ENCODE assay signal across 30 cellular contexts in the genomic region with DNA sequence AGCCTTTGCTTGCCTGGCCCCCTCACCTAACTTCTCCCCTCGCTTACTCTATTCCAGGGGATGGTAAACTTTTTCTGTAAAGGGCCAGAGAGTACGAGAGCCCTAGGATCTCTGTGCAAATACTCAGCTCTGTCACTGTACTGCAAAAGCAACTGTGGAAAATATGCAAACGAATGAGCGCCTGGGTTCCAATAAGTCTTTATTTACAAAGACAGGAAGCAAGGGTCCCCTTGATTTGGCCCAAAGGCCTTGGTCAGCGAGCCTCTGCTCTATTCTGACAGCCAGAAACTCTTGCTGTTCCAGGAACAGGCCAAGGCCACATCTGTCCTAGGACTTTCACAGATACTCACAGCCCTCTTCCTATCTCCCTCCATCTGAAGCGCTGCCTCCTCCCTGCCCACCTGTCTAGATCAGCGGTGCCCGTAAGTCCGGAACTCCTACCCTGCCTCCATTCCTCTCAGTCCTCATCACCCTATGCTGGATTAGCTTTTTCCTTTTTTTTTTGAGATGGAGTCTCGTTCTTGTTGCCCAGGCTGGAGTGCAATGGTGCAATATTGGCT. TPM values are rescaled to one million over a fixed set of nuclear protein-coding genes. Genes with fewer than 3 reads are reported as not detected.
DNase-seq lines count a peak whose midpoint lies in the region; ATAC-seq, FAIRE-seq and TF ChIP-seq lines count a peak whose summit lies in the region.
"Had no signal": no experiment of that assay in that cellular context is flagged by ENCODE, and none has a peak within 500 bp of the region (broad histone marks: within the 10 kb centered on the region; RNA-seq: fewer than 3 reads in every experiment).

No MANE protein-coding gene starts in this region.

- no peaks in the 10 kb centered on the region for H3K27me3 ChIP-seq in PC-3 (ENCODE audit: low read length)
- H3K27me3 ChIP-seq: dorsolateral prefrontal cortex, gastrocnemius medialis, hepatocyte, Peyer's patch, right atrium auricular region had no signal

- FAIRE-seq in kidney (lab: Jason Lieb, UNC), result no peak
- FAIRE-seq: D721Med, urothelium cell line had no signal

- H3K4me1 ChIP-seq in PC-3 (ENCODE audit: insufficient read depth, low read length) (peaks cover 28% of the 10 kb centered on the region), kidney (ENCODE audit: control insufficient read depth in 1 of 2, insufficient read depth in 1 of 2, low read depth in 1 of 2, low read length in 2 of 2) (peaks cover 0 to 5% of the 10 kb centered on the region in 2 donors)
- H3K4me1 ChIP-seq: gastrocnemius medialis, Peyer's patch, right atrium auricular region had no signal

- H3K27ac Mint-ChIP-seq in stimulated activated memory B cell treated with anti-CD40 and anti-IgM and Interleukin-4, amounts not matched to agents 10 μg/mL and 1 μg/mL and 100 μg/mL, for 72 hours, result peak overlapping the region; percentile 61
- H3K27ac Mint-ChIP-seq: activated CD4-positive, alpha-beta T cell treated with anti-CD3 and anti-CD28 coated beads, Interleukin-2, amount 10 ng/mL, durations not matched to agents 7 days and 5 days; activated T-cell treated with anti-CD3 and anti-CD28 coated beads, Interleukin-2, amount 50 U/mL, for 72 hours; stimulated activated effector memory CD8-positive, alpha-beta T cell treated with anti-CD3 and anti-CD28 coated beads, Interleukin-12 subunit alpha, Interleukin-12 subunit beta, amount 100 ng/mL, for 72 hours had no signal

- no peaks in the 10 kb centered on the region for H3K27me3 Mint-ChIP-seq in stimulated activated memory B cell treated with anti-CD40 and anti-IgM and Interleukin-4, amounts not matched to agents 10 μg/mL and 1 μg/mL and 100 μg/mL, for 72 hours
- H3K27me3 Mint-ChIP-seq: activated CD4-positive, alpha-beta T cell treated with anti-CD3 and anti-CD28 coated beads, Interleukin-2, amount 10 ng/mL, durations not matched to agents 7 days and 5 days had no signal

- no peaks in the 10 kb centered on the region for H3K9me2 ChIP-seq in PC-3 (replicated peaks; ENCODE audit: low read length)

- H2AFZ ChIP-seq in PC-3 (ENCODE audit: low read length), result no peak overlapping the region
- H2AFZ ChIP-seq: hepatocyte had no signal

- no peaks in the 10 kb centered on the region for H3K36me3 ChIP-seq in PC-3 (ENCODE audit: low read depth, low read length)
- no peaks in the 10 kb centered on the region for H3K36me3 ChIP-seq in kidney (ENCODE audit: control insufficient read depth in 1 of 2, insufficient read depth in 2 of 2, low read length in 2 of 2)
- H3K36me3 ChIP-seq: gastrocnemius medialis, Peyer's patch, right atrium auricular region, WERI-Rb-1 had no signal

- H3F3A ChIP-seq in PC-3 (ENCODE audit: low read length, unreplicated experiment), result peaks cover 3% of the 10 kb centered on the region

- H3K79me2 ChIP-seq in PC-3 (ENCODE audit: low read length), result no peaks in the 10 kb centered on the region
- H3K79me2 ChIP-seq: hepatocyte had no signal

- H3K9me3 ChIP-seq in PC-3 (ENCODE audit: low read length), result no peaks in the 10 kb centered on the region
- H3K9me3 ChIP-seq in kidney (ENCODE audit: control insufficient read depth in 1 of 2, low read length in 2 of 2), result no peaks in the 10 kb centered on the region
- H3K9me3 ChIP-seq: gastrocnemius medialis, Peyer's patch, right atrium auricular region had no signal

- H3K36me3 Mint-ChIP-seq in stimulated activated memory B cell treated with anti-CD40 and anti-IgM and Interleukin-4, amounts not matched to agents 10 μg/mL and 1 μg/mL and 100 μg/mL, for 72 hours, result peaks cover 6% of the 10 kb centered on the region
- H3K36me3 Mint-ChIP-seq: stimulated activated effector memory CD8-positive, alpha-beta T cell treated with anti-CD3 and anti-CD28 coated beads, Interleukin-12 subunit alpha, Interleukin-12 subunit beta, amount 100 ng/mL, for 72 hours had no signal

- DNase-seq in GM20000 (ENCODE audit: low spot score), result peak; percentile 10
- no peak for DNase-seq in PC-3
- no peak for DNase-seq in activated effector memory CD4-positive, alpha-beta T cell treated with anti-CD3 and anti-CD28 coated beads, Interleukin-2, amount 50 U/mL, for 16 hours
- no peak for DNase-seq in kidney
- DNase-seq: activated CD4-positive, alpha-beta T cell treated with anti-CD3 and anti-CD28 coated beads, Interleukin-2, amount 10 ng/mL, durations not matched to agents 7 days and 5 days; activated naive CD4-positive, alpha-beta T cell treated with Interleukin-2 at 50 U/mL for 16 hours; activated T-cell treated with anti-CD3 and anti-CD28 coated beads, Interleukin-2, amount 50 U/mL, for 72 hours; dorsolateral prefrontal cortex; gastrocnemius medialis; left cardiac atrium; mammary epithelial cell; MV-4-11; NCI-H1694; NCI-H2171; NCI-H510A; Peyer's patch; stimulated activated CD4-positive, alpha-beta T cell treated with anti-CD3 and anti-CD28 coated beads, Interleukin-2, amount 100 ng/mL, for 48 hours; SW 1271; WERI-Rb-1 had no signal

- no peak for ATAC-seq in PC-3
- ATAC-seq in stimulated activated memory B cell treated with anti-CD40 and anti-IgM and Interleukin-4, amounts not matched to agents 10 μg/mL and 1 μg/mL and 100 μg/mL, for 72 hours, result peak; percentile 32
- ATAC-seq: activated T-cell treated with anti-CD3 and anti-CD28 coated beads, Interleukin-2, amount 50 U/mL, for 72 hours; gastrocnemius medialis; stimulated activated effector memory CD8-positive, alpha-beta T cell treated with anti-CD3 and anti-CD28 coated beads, Interleukin-12 subunit alpha, Interleukin-12 subunit beta, amount 100 ng/mL, for 72 hours had no signal

- peak overlapping the region; percentile 86 for H3K9ac ChIP-seq in PC-3 (ENCODE audit: low read length)
- no peak overlapping the region for H3K9ac ChIP-seq in kidney (ENCODE audit: low read length in 2 of 2)

- H3K4me3 Mint-ChIP-seq in stimulated activated memory B cell treated with anti-CD40 and anti-IgM and Interleukin-4, amounts not matched to agents 10 μg/mL and 1 μg/mL and 100 μg/mL, for 72 hours, result no peak overlapping the region
- H3K4me3 Mint-ChIP-seq: activated CD4-positive, alpha-beta T cell treated with anti-CD3 and anti-CD28 coated beads, Interleukin-2, amount 10 ng/mL, durations not matched to agents 7 days and 5 days; activated T-cell treated with anti-CD3 and anti-CD28 coated beads, Interleukin-2, amount 50 U/mL, for 72 hours; brain; neural crest cell; stimulated activated effector memory CD8-positive, alpha-beta T cell treated with anti-CD3 and anti-CD28 coated beads, Interleukin-12 subunit alpha, Interleukin-12 subunit beta, amount 100 ng/mL, for 72 hours had no signal

- no TSS peak for BruUV-seq in PC-3 (replicated peaks; lab: Mats Ljungman, UMichigan)

- H3K4me2 ChIP-seq in PC-3 (ENCODE audit: low read length), result no peak overlapping the region
- H3K4me2 ChIP-seq: hepatocyte had no signal

- H4K20me1 ChIP-seq in PC-3 (ENCODE audit: low read length), result no peaks in the 10 kb centered on the region

- H3K9me3 Mint-ChIP-seq in stimulated activated memory B cell treated with anti-CD40 and anti-IgM and Interleukin-4, amounts not matched to agents 10 μg/mL and 1 μg/mL and 100 μg/mL, for 72 hours, result no peaks in the 10 kb centered on the region
- H3K9me3 Mint-ChIP-seq: activated CD4-positive, alpha-beta T cell treated with anti-CD3 and anti-CD28 coated beads, Interleukin-2, amount 10 ng/mL, durations not matched to agents 7 days and 5 days; activated T-cell treated with anti-CD3 and anti-CD28 coated beads, Interleukin-2, amount 50 U/mL, for 72 hours; brain; neural crest cell; stimulated activated effector memory CD8-positive, alpha-beta T cell treated with anti-CD3 and anti-CD28 coated beads, Interleukin-12 subunit alpha, Interleukin-12 subunit beta, amount 100 ng/mL, for 72 hours had no signal

- CTCF ChIA-PET in PC-3 (lab: Charles Lee), result no interaction called here

- H3K4me3 ChIP-seq in PC-3 (ENCODE audit: low read length) (no peak overlapping the region), kidney (ENCODE audit: low read length in 2 of 2) (no peak overlapping the region)
- H3K4me3 ChIP-seq: dorsolateral prefrontal cortex, gastrocnemius medialis, hepatocyte, Peyer's patch, right atrium auricular region had no signal

- TF ChIP-seq CTCF in GM20000 (IDR thresholded peaks at IDR 0.05; ENCODE audit: extremely low read depth, missing control alignments) (no peak), PC-3 (conservative IDR thresholded peaks at IDR 0.05; ENCODE audit: low read depth, low read length) (no peak), kidney (IDR thresholded peaks at IDR 0.05; ENCODE audit: borderline replicate concordance, extremely low read depth, insufficient read depth) (no peak)

- intact Hi-C loops in PC-3 (cut with micrococcal nuclease), result no loop called here
- intact Hi-C loops in kidney (cut with DNase I), result no loop called here

- H3K4me1 Mint-ChIP-seq in stimulated activated memory B cell treated with anti-CD40 and anti-IgM and Interleukin-4, amounts not matched to agents 10 μg/mL and 1 μg/mL and 100 μg/mL, for 72 hours, result peaks cover 28% of the 10 kb centered on the region
- H3K4me1 Mint-ChIP-seq: brain; stimulated activated effector memory CD8-positive, alpha-beta T cell treated with anti-CD3 and anti-CD28 coated beads, Interleukin-12 subunit alpha, Interleukin-12 subunit beta, amount 100 ng/mL, for 72 hours had no signal

- H3K27ac ChIP-seq in PC-3 (ENCODE audit: low read length), result peak overlapping the region; percentile 97
- no peak overlapping the region for H3K27ac ChIP-seq in kidney (ENCODE audit: low read depth in 2 of 2, low read length in 2 of 2)
- H3K27ac ChIP-seq: gastrocnemius medialis, hepatocyte, right atrium auricular region, WERI-Rb-1 had no signal

- POLR2A ChIA-PET in PC-3 (lab: Charles Lee; ENCODE audit: unreplicated experiment), result no interaction called here

RNA-seq across cellular contexts. Expression of gene OPA3, which starts 37.3 kb away (rescaled TPM):
- 9.4 and 10.1 TPM in 2 replicates for total RNA-seq in PC-3 (2014; rRNA removed)
- 19.1 TPM for total RNA-seq in kidney
- polyA plus RNA-seq in kidney (ENCODE audit: insufficient read depth, low read depth, low replicate concordance), result 8.1 TPM

RNA-seq across cellular contexts. Expression of gene VASP, which starts 40.0 kb away (rescaled TPM):
- total RNA-seq in PC-3 (2014; rRNA removed) (120 and 158 TPM in 2 replicates), kidney (105 TPM)
- 36.3 TPM for polyA plus RNA-seq in kidney (ENCODE audit: insufficient read depth, low read depth, low replicate concordance)

RNA-seq across cellular contexts. Expression of gene PPM1N, which starts 49.0 kb away (rescaled TPM):
- total RNA-seq in PC-3 (2014; rRNA removed), result 2.5 and 4.7 TPM in 2 replicates
- total RNA-seq in kidney, result 2.2 TPM
- 0.69 TPM for polyA plus RNA-seq in kidney (ENCODE audit: insufficient read depth, low read depth, low replicate concordance)
- total RNA-seq: cerebellum, neural crest cell had no signal

RNA-seq across cellular contexts. Expression of gene RTN2, which starts 50.4 kb away (rescaled TPM):
- 9.5 and 12.9 TPM in 2 replicates for total RNA-seq in PC-3 (2014; rRNA removed)
- total RNA-seq in kidney, result 7.3 TPM
- 8.2 TPM for polyA plus RNA-seq in kidney (ENCODE audit: insufficient read depth, low read depth, low replicate concordance)

RNA-seq across cellular contexts. Expression of gene GPR4, which starts 54.7 kb away (rescaled TPM):
- total RNA-seq in PC-3 (2014; rRNA removed), result 3.1 and 3.7 TPM in 2 replicates
- 9.7 TPM for total RNA-seq in kidney
- 6.8 TPM for polyA plus RNA-seq in kidney (ENCODE audit: insufficient read depth, low read depth, low replicate concordance)
- total RNA-seq: activated CD4-positive, alpha-beta T cell treated with anti-CD3 and anti-CD28 coated beads, Interleukin-2, amount 10 ng/mL, durations not matched to agents 7 days and 5 days; Daoy; hepatocyte; LHCN-M2; mammary epithelial cell; neural crest cell had no signal
